ENCODE assay signal across 23 cellular contexts in genomic region chr7:40019558-40019957, GRCh38.
A peak's percentile ranks its signal among the peaks of the same experiment; 100 is the strongest.
DNase-seq lines count a peak whose midpoint lies in the region; ATAC-seq, FAIRE-seq and TF ChIP-seq lines count a peak whose summit lies in the region.
"Had no signal": no experiment of that assay in that cellular context is flagged by ENCODE, and none has a peak within 500 bp of the region (broad histone marks: within the 10 kb centered on the region; RNA-seq: fewer than 3 reads in every experiment).

No MANE protein-coding gene starts in this region.

- DNase-seq in H54 (ENCODE audit: insufficient read length, low spot score), result no peak
- peak; percentile 85 for DNase-seq in LNCaP clone FGC (ENCODE audit: low read depth)
- peak; percentile 5 for DNase-seq in HepG2 (ENCODE audit: low spot score)
- no peak for DNase-seq in pancreas
- no peak for DNase-seq in hippocampal formation (lab: John Stamatoyannopoulos, UW)
- no peak for DNase-seq in SW 1271 (lab: John Stamatoyannopoulos, UW)
- DNase-seq in SHP77 (lab: John Stamatoyannopoulos, UW), result no peak
- DNase-seq: ACHN; BE2C; C1 segment of cervical spinal cord; CD4-positive, CD25-positive, alpha-beta regulatory T cell; CD8-positive, alpha-beta memory T cell; COR-L47; DMS 273 treated with DMSO at 0.1 percent for 48 hours; DMS53; DND-41; EL; H7; HFFc6 had no signal

- H3K27ac ChIP-seq in HepG2 (ENCODE audit: extremely low read length, insufficient read depth, low read length), result no peak overlapping the region
- no peak overlapping the region for H3K27ac ChIP-seq in pancreas

- no peak for TF ChIP-seq EP300 in HepG2 (IDR thresholded peaks at IDR 0.05; ENCODE audit: low read depth in 2 of 2, low read length in 2 of 2)
- no peak for TF ChIP-seq EP300 in HepG2 (CRISPR knock-in tag; IDR thresholded peaks at IDR 0.05; ENCODE audit: borderline replicate concordance)

- CTCF ChIA-PET in HepG2 (lab: Yijun Ruan, JAX; ENCODE audit: low intra/inter-chr PET ratio, low total read pairs), result no interaction called here

- POLR2A ChIA-PET in HepG2 (lab: Yijun Ruan, JAX), result no interaction called here

- no peak overlapping the region for H3K9ac ChIP-seq in HepG2 (ENCODE audit: insufficient read depth, low read depth, low read length)

- no peak for TF ChIP-seq RAD21 in HepG2 (CRISPR knock-in tag; IDR thresholded peaks at IDR 0.05)

- peaks cover 16% of the 10 kb centered on the region for H3K4me1 ChIP-seq in HepG2 (ENCODE audit: insufficient read depth, low read length)
- H3K4me1 ChIP-seq in pancreas, result peaks cover 5 to 27% (median 12%) of the 10 kb centered on the region in 3 donors

- no TSS peak for BruUV-seq in HepG2 (replicated peaks; lab: Mats Ljungman, UMichigan)

- FAIRE-seq in H54 (lab: Jason Lieb, UNC) (peak; percentile 87), HepG2 (lab: Jason Lieb, UNC) (no peak), pancreas (lab: Jason Lieb, UNC) (no peak)
- FAIRE-seq: GM12878, HTR-8/SVneo had no signal

- in situ Hi-C loops in HepG2 (cut with HindIII; ENCODE audit: extremely low pct_ligation_motif_present, low pct_unique_long_range_greater_than_20kb), result no loop called here

- no peak overlapping the region for H3K4me2 ChIP-seq in HepG2 (ENCODE audit: low read depth, low read length)
- H3K4me2 ChIP-seq: GM23338 had no signal

- H3K9me3 ChIP-seq in HepG2 (ENCODE audit: low read length), result no peaks in the 10 kb centered on the region
- H3K9me3 ChIP-seq in pancreas, result no peaks in the 10 kb centered on the region
- H3K9me3 ChIP-seq: BE2C had no signal

- peaks cover 1 to 11% of the 10 kb centered on the region in 2 experiments; a peak in 2 of 5 replicates for H3K36me3 ChIP-seq in HepG2 (replicated peaks in 1 of 2; ENCODE audit: control insufficient read depth in 1 of 2, insufficient read depth in 2 of 2, low read length in 2 of 2)
- no peaks in the 10 kb centered on the region for H3K36me3 ChIP-seq in pancreas

- 88% methylated on average over 4 of the region's 4 CpGs for WGBS in HepG2 (ENCODE audit: low lambda C conversion rate)
- WGBS in pancreas, 2 donors, result 56 to 59% methylated on average over 4 of the region's 4 CpGs

- H3K79me2 ChIP-seq in HepG2 (ENCODE audit: insufficient read depth, low read length), result no peaks in the 10 kb centered on the region

- H2AFZ ChIP-seq in HepG2 (ENCODE audit: low read length), result no peak overlapping the region
- H2AFZ ChIP-seq: GM23338 had no signal

- H3K27me3 ChIP-seq in HepG2 (ENCODE audit: control insufficient read depth in 1 of 2, insufficient read depth in 2 of 2, low read length in 2 of 2) (no peaks in the 10 kb centered on the region), pancreas (no peaks in the 10 kb centered on the region)
- H3K27me3 ChIP-seq: BE2C had no signal

- no peaks in the 10 kb centered on the region for H4K20me1 ChIP-seq in HepG2 (ENCODE audit: insufficient read depth, low read length)

- no peak overlapping the region for H3K4me3 ChIP-seq in LNCaP clone FGC (ENCODE audit: low read depth, low read length)
- no peak overlapping the region for H3K4me3 ChIP-seq in HepG2 (replicated peaks in 1 of 3; ENCODE audit: insufficient read depth in 1 of 3, low read depth in 2 of 3, low read length in 3 of 3)
- no peak overlapping the region for H3K4me3 ChIP-seq in pancreas
- H3K4me3 ChIP-seq: GM12878, GM23338 had no signal

- no peak for ATAC-seq in HepG2
- peak in 3 of 4 donors; percentile 50 to 76 (median 63) for ATAC-seq in pancreas
- ATAC-seq: GM12878, GM23338, HCT116 had no signal

- intact Hi-C loops in HepG2 (cut with micrococcal nuclease; ENCODE audit: unreplicated experiment) (no loop called here), pancreas (cut with DNase I) (no loop called here)

- no peak for TF ChIP-seq CTCF in LNCaP clone FGC (IDR thresholded peaks at IDR 0.05; ENCODE audit: control insufficient read depth, extremely low read depth, insufficient read depth)
- TF ChIP-seq CTCF in HepG2 (CRISPR knock-in tag; IDR thresholded peaks at IDR 0.05), result no peak
- no peak for TF ChIP-seq CTCF in pancreas (IDR thresholded peaks at IDR 0.05)

- no peak for TF ChIP-seq POLR2A in H54 (IDR thresholded peaks at IDR 0.05; ENCODE audit: low read depth, low read length)
- TF ChIP-seq POLR2A in HepG2 (IDR thresholded peaks at IDR 0.05; ENCODE audit: insufficient read depth in 1 of 2, low read depth in 2 of 2, low read length in 2 of 2), result no peak

TF ChIP-seq in HepG2, 621 proteins besides CTCF, POLR2A, EP300 and RAD21:
- TF ChIP-seq FOXJ3 (CRISPR knock-in tag; IDR thresholded peaks at IDR 0.05; ENCODE audit: borderline replicate concordance) (no peak), MAF1 (CRISPR knock-in tag; IDR thresholded peaks at IDR 0.05; ENCODE audit: borderline replicate concordance) (no peak), POLR2AphosphoS2 (IDR thresholded peaks at IDR 0.05; ENCODE audit: low read depth, low read length) (no peak), ZNF12 (CRISPR knock-in tag; IDR thresholded peaks at IDR 0.05) (peak; percentile 86)
TF ChIP-seq in HepG2: peak in this region for 1.

Comparison
In these comparisons a context has a peak if more than half of its experiments do, and no peak if none do; other contexts are left out.
1. DNase-seq: peak in LNCaP clone FGC (single experiment) and HepG2 (single experiment); none in H54 (single experiment), pancreas (0 of 6), hippocampal formation (0 of 2), SW 1271 (0 of 2) and SHP77 (0 of 2).